In genomic region chr5:175928752-175929151, GRCh38 we compare ENCODE assay signal across 3 cellular contexts. TPM values are rescaled to one million over a fixed set of nuclear protein-coding genes. Genes with fewer than 3 reads are reported as not detected.
"Had no signal": no experiment of that assay in that cellular context is flagged by ENCODE, and none has a peak within 500 bp of the region (broad histone marks: within the 10 kb centered on the region; RNA-seq: fewer than 3 reads in every experiment).

No MANE protein-coding gene starts in this region.

RNA-seq across cellular contexts. Expression of gene CPLX2, which starts 57.4 kb away (rescaled TPM):
- total RNA-seq: LHCN-M2, M059J, MCF 10A had no signal
